Comparison of ENCODE assay signal across 8 cellular contexts in the genomic region with DNA sequence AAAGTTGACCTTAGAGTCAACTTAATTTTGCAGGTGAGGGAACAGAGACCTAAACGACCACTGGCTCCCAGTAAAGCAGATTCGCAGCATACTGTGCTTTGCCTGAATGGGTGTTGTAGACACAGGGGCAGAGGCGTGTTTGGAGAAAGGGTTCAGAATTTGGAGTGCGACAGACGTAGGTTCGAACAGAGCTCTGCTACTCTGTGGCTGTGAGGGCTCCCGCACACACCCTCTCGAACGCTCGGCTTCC. TPM values are rescaled to one million over a fixed set of nuclear protein-coding genes. Genes with fewer than 3 reads are reported as not detected.
A peak's percentile ranks its signal among the peaks of the same experiment; 100 is the strongest.
DNase-seq lines count a peak whose midpoint lies in the region; ATAC-seq, FAIRE-seq and TF ChIP-seq lines count a peak whose summit lies in the region.

No MANE protein-coding gene starts in this region.

- POLR2A ChIA-PET in K562 (lab: Yijun Ruan, JAX): no interaction called here

- peaks cover 0 to 9% of the 10 kb centered on the region in 2 experiments; a peak in 3 of 5 replicates for H3K4me1 ChIP-seq in K562 (replicated peaks in 1 of 2; ENCODE audit: control insufficient read depth in 2 of 2, insufficient read depth in 2 of 2, low read length in 2 of 2)

- TF ChIP-seq CTCF in K562 (IDR thresholded peaks at IDR 0.05 in 2 of 3, conservative IDR thresholded peaks at IDR 0.05 in 1 of 3; ENCODE audit: insufficient read depth in 2 of 3, low read depth in 1 of 3, low read length in 3 of 3) (no peak), type B pancreatic cell (conservative IDR thresholded peaks at IDR 0.05) (no peak)

- H3K9me3 Mint-ChIP-seq in activated naive CD4-positive, alpha-beta T cell treated with anti-CD3 and anti-CD28 coated beads, Interleukin-2, amount 10 ng/mL, durations not matched to agents 7 days and 5 days: no peaks in the 10 kb centered on the region
- no peaks in the 10 kb centered on the region for H3K9me3 Mint-ChIP-seq in memory B cell
- no peaks in the 10 kb centered on the region for H3K9me3 Mint-ChIP-seq in type B pancreatic cell

- no peak overlapping the region for H3K27ac ChIP-seq in K562 (ENCODE audit: extremely low read depth, low read depth, low read length)

- TF ChIP-seq EP300 in K562 (IDR thresholded peaks at IDR 0.05; ENCODE audit: low read length): no peak

- H3K27ac Mint-ChIP-seq in activated naive CD4-positive, alpha-beta T cell treated with anti-CD3 and anti-CD28 coated beads, Interleukin-2, amount 10 ng/mL, durations not matched to agents 7 days and 5 days: peak overlapping the region; percentile 54
- peak overlapping the region; percentile 87 for H3K27ac Mint-ChIP-seq in memory B cell
- peak overlapping the region; percentile 61 for H3K27ac Mint-ChIP-seq in type B pancreatic cell

- peak overlapping the region; percentile 11; the same call in 1 of the 2 replicates for H3K4me3 ChIP-seq in K562

- TF ChIP-seq RAD21 in K562 (CRISPR knock-in tag; conservative IDR thresholded peaks at IDR 0.05 in 1 of 2, IDR thresholded peaks at IDR 0.05 in 1 of 2): no peak

- intact Hi-C loops in K562 (cut with micrococcal nuclease): no loop called here

- H3K79me2 ChIP-seq in K562 (ENCODE audit: control insufficient read depth, insufficient read depth, low read length): no peaks in the 10 kb centered on the region

- no peaks in the 10 kb centered on the region for H3K36me3 Mint-ChIP-seq in activated naive CD4-positive, alpha-beta T cell treated with anti-CD3 and anti-CD28 coated beads, Interleukin-2, amount 10 ng/mL, durations not matched to agents 7 days and 5 days
- H3K36me3 Mint-ChIP-seq in memory B cell: no peaks in the 10 kb centered on the region
- no peaks in the 10 kb centered on the region for H3K36me3 Mint-ChIP-seq in type B pancreatic cell

- H3K4me1 Mint-ChIP-seq in activated naive CD4-positive, alpha-beta T cell treated with anti-CD3 and anti-CD28 coated beads, Interleukin-2, amount 10 ng/mL, durations not matched to agents 7 days and 5 days: peaks cover 15% of the 10 kb centered on the region
- H3K4me1 Mint-ChIP-seq in memory B cell: peaks cover 11% of the 10 kb centered on the region
- H3K4me1 Mint-ChIP-seq in type B pancreatic cell (ENCODE audit: unreplicated experiment): peaks cover 5% of the 10 kb centered on the region

- H3K4me3 Mint-ChIP-seq in activated naive CD4-positive, alpha-beta T cell treated with anti-CD3 and anti-CD28 coated beads, Interleukin-2, amount 10 ng/mL, durations not matched to agents 7 days and 5 days: peak overlapping the region; percentile 65
- H3K4me3 Mint-ChIP-seq in memory B cell (peak overlapping the region; percentile 77), type B pancreatic cell (peak overlapping the region; percentile 83)

- no peak for DNase-seq in activated naive CD4-positive, alpha-beta T cell treated with anti-CD3 and anti-CD28 coated beads, Interleukin-2, amount 10 ng/mL, durations not matched to agents 7 days and 5 days
- DNase-seq in activated naive CD4-positive, alpha-beta T cell treated with Interleukin-2 at 50 U/mL for 16 hours: no peak
- DNase-seq in K562 (ENCODE audit: extremely low read depth in 1 of 4, low spot score in 3 of 4): no peak
- DNase-seq in memory B cell (ENCODE audit: low spot score in 2 of 2): no peak
- no peak for DNase-seq in type B pancreatic cell (ENCODE audit: extremely low spot score, unreplicated experiment)
- DNase-seq in EL: no peak
- no peak for DNase-seq in NCI-H1694 (lab: John Stamatoyannopoulos, UW)
- no peak for DNase-seq in NCI-H2029 (lab: John Stamatoyannopoulos, UW)

- peak overlapping the region; percentile 96 for H2AFZ ChIP-seq in K562 (ENCODE audit: low read depth, low read length)

- no peak for FAIRE-seq in K562 (lab: Jason Lieb, UNC)

- H3K9me1 ChIP-seq in K562 (ENCODE audit: control insufficient read depth, insufficient read depth, low read length): no peaks in the 10 kb centered on the region

- H3K9me3 ChIP-seq in K562 (replicated peaks; ENCODE audit: control insufficient read depth, insufficient read depth, low read depth, low read length): no peaks in the 10 kb centered on the region

- no peaks in the 10 kb centered on the region for H4K20me1 ChIP-seq in K562 (replicated peaks; ENCODE audit: control insufficient read depth, insufficient read depth, low read length)

- CTCF ChIA-PET in activated naive CD4-positive, alpha-beta T cell treated with anti-CD3 and anti-CD28 coated beads, Interleukin-2, amount 10 ng/mL, durations not matched to agents 7 days and 5 days (lab: Charles Lee): interaction anchor here (1.0 to 3.0 kb wide), 6 partner anchors 10 to 287 kb away, joined by 3 to 8 read pairs (median 6); a partner anchor contains a TSS
- CTCF ChIA-PET in K562 (lab: Yijun Ruan, JAX; ENCODE audit: low intra/inter-chr PET ratio): interaction anchor here (0.6 kb wide), 1 partner anchor 287 kb away, joined by 3 read pairs; no protein-coding TSS in a partner anchor

- no peaks in the 10 kb centered on the region for H3K36me3 ChIP-seq in K562 (ENCODE audit: control insufficient read depth, insufficient read depth, low read length)

- peak overlapping the region; percentile 62 for H3K4me2 ChIP-seq in K562 (ENCODE audit: insufficient read depth, low read length)

- peak overlapping the region; percentile 37 to 72; a peak in 3 of 4 replicates for H3K9ac ChIP-seq in K562 (ENCODE audit: insufficient read depth in 1 of 2, low read depth in 2 of 2, low read length in 2 of 2)

- TF ChIP-seq POLR2A in K562 (conservative IDR thresholded peaks at IDR 0.05): no peak

- no peaks in the 10 kb centered on the region for H3K27me3 ChIP-seq in K562 (ENCODE audit: control insufficient read depth in 2 of 2, insufficient read depth in 2 of 2, low read length in 2 of 2)

- ATAC-seq in K562 (no peak), memory B cell (ENCODE audit: low read depth) (no peak)

- in situ Hi-C loops in K562 (cut with MboI): no loop called here

- 46% methylated on average over 10 of the region's 10 CpGs for WGBS in K562 (ENCODE audit: insufficient coverage, low coverage, missing lambda C conversion rate)

- H3K27me3 Mint-ChIP-seq in activated naive CD4-positive, alpha-beta T cell treated with anti-CD3 and anti-CD28 coated beads, Interleukin-2, amount 10 ng/mL, durations not matched to agents 7 days and 5 days: peaks cover 5% of the 10 kb centered on the region
- no peaks in the 10 kb centered on the region for H3K27me3 Mint-ChIP-seq in memory B cell
- peaks cover 7% of the 10 kb centered on the region for H3K27me3 Mint-ChIP-seq in type B pancreatic cell

- no TSS peak for BruUV-seq in K562 (replicated peaks; lab: Mats Ljungman, UMichigan)

RNA-seq across cellular contexts. Expression of a gene that starts 0.2 kb away (rescaled TPM):
- not detected in 2 replicates for total RNA-seq in K562 (2011; cell fraction: chromatin; rRNA removed; ENCODE audit: low replicate concordance)
- total RNA-seq in K562 (2011; cell fraction: nucleolus; rRNA removed): not detected in 2 replicates
- not detected in 2 replicates for total RNA-seq in K562 (2011; cell fraction: nucleoplasm; rRNA removed)
- total RNA-seq in K562 (2014; rRNA removed) (not detected in 2 replicates), K562 (2014; rRNA removed; fragmentation: Illumina TruSeq; extraction: Trizol) (not detected in 2 replicates), K562 (2015; rRNA removed; fragmentation: Illumina TruSeq; extraction: Trizol) (not detected in 2 replicates), K562 (2021) (not detected in 2 replicates), type B pancreatic cell (ENCODE audit: low replicate concordance) (not detected in 2 replicates)
- polyA plus RNA-seq in K562 (2011; rRNA removed) (not detected in 2 replicates), K562 (2014; fragmentation: Illumina TruSeq; extraction: Trizol) (not detected in 2 replicates), K562 (2014; fragmentation: Nextera tagmentation; extraction: Ambion mirVana) (not detected), K562 (2014; rRNA removed) (not detected in 2 replicates)
- not detected in 2 replicates for polyA plus RNA-seq in K562 (2011; cell fraction: cytosol; rRNA removed)
- not detected in 2 replicates for polyA plus RNA-seq in K562 (2011; cell fraction: nucleus; rRNA removed)
- polyA plus RNA-seq in K562 (2012): not detected in 2 replicates
- polyA minus RNA-seq in K562 (2011; rRNA and poly(A)+ RNA removed): not detected in 2 replicates
- polyA minus RNA-seq in K562 (2011; cell fraction: cytosol; rRNA and poly(A)+ RNA removed): not detected in 2 replicates
- polyA minus RNA-seq in K562 (2011; cell fraction: nucleus; rRNA and poly(A)+ RNA removed): not detected in 2 replicates

RNA-seq across cellular contexts. Expression of a gene that starts 31.8 kb away (rescaled TPM):
- total RNA-seq in K562 (2011; cell fraction: chromatin; rRNA removed; ENCODE audit: low replicate concordance): 9.5 and 14.4 TPM in 2 replicates
- 9.0 and 9.1 TPM in 2 replicates for total RNA-seq in K562 (2011; cell fraction: nucleolus; rRNA removed)
- 11.4 and 11.7 TPM in 2 replicates for total RNA-seq in K562 (2011; cell fraction: nucleoplasm; rRNA removed)
- total RNA-seq in K562 (2014; rRNA removed): 42.9 and 48.2 TPM in 2 replicates
- 50.9 and 59.9 TPM in 2 replicates for total RNA-seq in K562 (2014; rRNA removed; fragmentation: Illumina TruSeq; extraction: Trizol)
- total RNA-seq in K562 (2015; rRNA removed; fragmentation: Illumina TruSeq; extraction: Trizol): 59.7 and 62.9 TPM in 2 replicates
- total RNA-seq in K562 (2021): 53.2 and 61.2 TPM in 2 replicates
- polyA plus RNA-seq in K562 (2011; rRNA removed): 24.7 and 28.0 TPM in 2 replicates
- polyA plus RNA-seq in K562 (2011; cell fraction: cytosol; rRNA removed): 25.7 and 37.3 TPM in 2 replicates
- 8.1 and 9.5 TPM in 2 replicates for polyA plus RNA-seq in K562 (2011; cell fraction: nucleus; rRNA removed)
- 87.1 and 109 TPM in 2 replicates for polyA plus RNA-seq in K562 (2012)
- 76.8 and 101 TPM in 2 replicates for polyA plus RNA-seq in K562 (2014; fragmentation: Illumina TruSeq; extraction: Trizol)
- polyA plus RNA-seq in K562 (2014; fragmentation: Nextera tagmentation; extraction: Ambion mirVana): 10 to 100 TPM; 84.3 to 89.4 TPM
- 54.3 and 63.0 TPM in 2 replicates for polyA plus RNA-seq in K562 (2014; rRNA removed)
- polyA minus RNA-seq in K562 (2011; rRNA and poly(A)+ RNA removed): 40.4 and 40.5 TPM in 2 replicates
- polyA minus RNA-seq in K562 (2011; cell fraction: cytosol; rRNA and poly(A)+ RNA removed): 9.5 and 17.4 TPM in 2 replicates
- 5.1 and 11.6 TPM in 2 replicates for polyA minus RNA-seq in K562 (2011; cell fraction: nucleus; rRNA and poly(A)+ RNA removed)
- 46.0 and 46.8 TPM in 2 replicates for total RNA-seq in type B pancreatic cell (ENCODE audit: low replicate concordance)

RNA-seq across cellular contexts. Expression of a gene that starts 32.0 kb away (rescaled TPM):
- 27.4 and 83.3 TPM in 2 replicates for total RNA-seq in K562 (2011; cell fraction: chromatin; rRNA removed; ENCODE audit: low replicate concordance)
- total RNA-seq in K562 (2011; cell fraction: nucleolus; rRNA removed): 10.5 and 17.0 TPM in 2 replicates
- 25.1 and 26.0 TPM in 2 replicates for total RNA-seq in K562 (2011; cell fraction: nucleoplasm; rRNA removed)
- total RNA-seq in K562 (2014; rRNA removed): 13.9 and 15.0 TPM in 2 replicates
- 30.9 and 37.5 TPM in 2 replicates for total RNA-seq in K562 (2014; rRNA removed; fragmentation: Illumina TruSeq; extraction: Trizol)
- 24.2 and 27.9 TPM in 2 replicates for total RNA-seq in K562 (2015; rRNA removed; fragmentation: Illumina TruSeq; extraction: Trizol)
- total RNA-seq in K562 (2021): 21.2 and 24.4 TPM in 2 replicates
- 27.9 and 28.7 TPM in 2 replicates for polyA plus RNA-seq in K562 (2011; rRNA removed)
- polyA plus RNA-seq in K562 (2011; cell fraction: cytosol; rRNA removed): 7.8 and 11.2 TPM in 2 replicates
- 18.6 and 26.3 TPM in 2 replicates for polyA plus RNA-seq in K562 (2011; cell fraction: nucleus; rRNA removed)
- 15.9 and 16.4 TPM in 2 replicates for polyA plus RNA-seq in K562 (2012)
- polyA plus RNA-seq in K562 (2014; fragmentation: Illumina TruSeq; extraction: Trizol): 21.3 and 22.6 TPM in 2 replicates
- 10 to 100 TPM; 11.2 to 14.7 TPM for polyA plus RNA-seq in K562 (2014; fragmentation: Nextera tagmentation; extraction: Ambion mirVana)
- 10.0 and 11.4 TPM in 2 replicates for polyA plus RNA-seq in K562 (2014; rRNA removed)
- polyA minus RNA-seq in K562 (2011; rRNA and poly(A)+ RNA removed): 89.9 and 104 TPM in 2 replicates
- polyA minus RNA-seq in K562 (2011; cell fraction: cytosol; rRNA and poly(A)+ RNA removed): 22.8 and 31.9 TPM in 2 replicates
- 24.5 and 48.8 TPM in 2 replicates for polyA minus RNA-seq in K562 (2011; cell fraction: nucleus; rRNA and poly(A)+ RNA removed)
- total RNA-seq in type B pancreatic cell (ENCODE audit: low replicate concordance): 15.6 and 24.1 TPM in 2 replicates
